In the genomic region with DNA sequence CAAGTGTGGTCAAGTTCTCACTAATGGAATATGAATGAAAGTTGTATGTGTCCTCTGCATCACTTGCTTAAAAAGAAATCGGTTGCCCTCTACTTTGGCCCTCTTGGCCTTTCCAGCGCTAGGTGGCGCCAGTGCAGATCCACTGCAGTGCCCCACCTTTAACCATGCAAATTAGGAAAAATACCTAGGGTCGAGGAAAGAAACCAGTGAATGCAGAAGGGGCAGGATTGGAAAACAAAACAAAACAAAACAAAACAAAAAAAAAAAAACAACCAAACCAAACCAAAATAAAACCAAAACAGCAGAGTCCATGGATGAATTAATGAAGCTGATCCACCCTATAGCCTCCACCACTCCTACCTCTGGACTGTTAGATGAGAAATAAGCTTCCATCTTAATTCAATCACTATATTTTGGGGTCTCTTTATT, we compare ENCODE assay signal across 8 cellular contexts. TPM values are rescaled to one million over a fixed set of nuclear protein-coding genes. Genes with fewer than 3 reads are reported as not detected.
A peak's percentile ranks its signal among the peaks of the same experiment; 100 is the strongest.
DNase-seq lines count a peak whose midpoint lies in the region; ATAC-seq lines count a peak whose summit lies in the region.

No MANE protein-coding gene starts in this region.

- peak; percentile 71 for DNase-seq in COR-L47 (lab: John Stamatoyannopoulos, UW)
- peak; percentile 55 to 82 for DNase-seq in Kasumi-1 (lab: John Stamatoyannopoulos, UW)
- DNase-seq in SHP77 (lab: John Stamatoyannopoulos, UW) = peak; percentile 56 to 65
- peak; percentile 84 for DNase-seq in activated naive CD4-positive, alpha-beta T cell treated with Interleukin-2 at 50 U/mL for 16 hours
- peak; percentile 89 for DNase-seq in Right ventricle myocardium superior
- DNase-seq in putamen (ENCODE audit: low spot score) = peak; percentile 56
- no peak for DNase-seq in NCI-H774 (lab: John Stamatoyannopoulos, UW)

- ATAC-seq in Right ventricle myocardium superior (ENCODE audit: poor library complexity) (no peak), GM21367 (IDR thresholded peaks at IDR 0.05; ENCODE audit: unreplicated experiment) (no peak)

- intact Hi-C loops in Right ventricle myocardium superior (cut with DNase I) = loop anchor here (5.0 kb wide), 1 partner anchor 242 kb away; no protein-coding TSS in a partner anchor

RNA-seq across cellular contexts. Expression of a gene that starts 12.9 kb away (rescaled TPM):
- total RNA-seq in Right ventricle myocardium superior = 44.5 TPM

RNA-seq across cellular contexts. Expression of a gene that starts 27.4 kb away (rescaled TPM):
- 23.8 TPM for total RNA-seq in Right ventricle myocardium superior
